In the genomic region with DNA sequence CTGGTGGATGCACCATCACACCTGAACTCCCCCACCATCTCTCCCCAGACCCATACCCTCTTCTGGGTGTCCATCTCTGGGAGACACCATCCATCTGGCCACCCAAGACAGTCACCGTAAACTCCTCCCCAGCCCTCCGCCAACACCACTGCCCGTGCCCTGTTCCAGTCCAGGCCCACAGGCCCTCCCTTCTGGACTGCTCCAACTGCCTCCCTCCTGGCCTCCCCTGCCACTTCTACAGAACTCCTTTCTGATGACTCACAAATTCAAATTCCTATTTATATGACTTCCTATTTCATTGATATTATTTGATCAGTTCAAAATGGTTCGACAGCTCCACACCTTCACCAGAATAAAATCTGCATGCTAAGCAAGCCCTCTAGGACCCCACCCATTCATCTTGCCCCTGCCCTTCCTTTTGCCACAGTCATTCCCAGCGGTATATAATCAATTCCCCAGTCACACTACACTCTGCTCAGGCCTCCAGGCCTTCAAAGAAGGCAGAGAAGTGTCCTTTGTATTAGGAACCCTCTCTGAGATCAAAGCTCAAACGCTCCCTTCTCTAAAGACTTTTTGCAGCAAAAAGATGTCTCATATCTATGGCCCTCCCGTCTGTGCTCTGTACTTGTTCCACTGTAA, we compare ENCODE assay signal across 7 cellular contexts. TPM values are rescaled to one million over a fixed set of nuclear protein-coding genes. Genes with fewer than 3 reads are reported as not detected.
DNase-seq lines count a peak whose midpoint lies in the region; ATAC-seq, FAIRE-seq and TF ChIP-seq lines count a peak whose summit lies in the region.

No MANE protein-coding gene starts in this region.

- peaks cover 6% of the 10 kb centered on the region for H3K36me3 ChIP-seq in HUES6 (ENCODE audit: control insufficient read depth, insufficient read depth, low read length)
- peaks cover 24 to 47% of the 10 kb centered on the region in 2 experiments for H3K36me3 ChIP-seq in keratinocyte (ENCODE audit: control insufficient read depth in 2 of 2, extremely low read depth in 1 of 2, insufficient read depth in 2 of 2, low read length in 2 of 2)
- peaks cover 0 to 7% of the 10 kb centered on the region in 2 donors for H3K36me3 ChIP-seq in stomach smooth muscle (ENCODE audit: control insufficient read depth in 2 of 2, insufficient read depth in 2 of 2, low read length in 2 of 2)

- ATAC-seq in activated T-helper 17 cell treated with anti-CD3 and anti-CD28 coated beads, Interleukin-2, amount 50 U/mL, for 72 hours (replicated peaks) = no peak
- ATAC-seq in HG03196 (IDR thresholded peaks at IDR 0.05; ENCODE audit: unreplicated experiment) = no peak
- no peak for ATAC-seq in GM21737 (IDR thresholded peaks at IDR 0.05; ENCODE audit: unreplicated experiment)

- no peaks in the 10 kb centered on the region for H3K9me3 ChIP-seq in HUES6 (ENCODE audit: control insufficient read depth, insufficient read depth, low read depth, low read length)
- no peaks in the 10 kb centered on the region for H3K9me3 ChIP-seq in keratinocyte (ENCODE audit: control insufficient read depth, low read depth, low read length)
- no peaks in the 10 kb centered on the region for H3K9me3 ChIP-seq in stomach smooth muscle (ENCODE audit: control insufficient read depth in 2 of 2, low read length in 2 of 2)

- peaks cover 59% of the 10 kb centered on the region for H3K4me1 Mint-ChIP-seq in activated T-helper 17 cell treated with anti-CD3 and anti-CD28 coated beads, Interleukin-2, amount 50 U/mL, for 72 hours

- H3K4me3 Mint-ChIP-seq in activated T-helper 17 cell treated with anti-CD3 and anti-CD28 coated beads, Interleukin-2, amount 50 U/mL, for 72 hours = peak overlapping the region; percentile 74

- H3K27ac Mint-ChIP-seq in activated T-helper 17 cell treated with anti-CD3 and anti-CD28 coated beads, Interleukin-2, amount 50 U/mL, for 72 hours = peak overlapping the region; percentile 83

- H3K9ac ChIP-seq in HUES6 (ENCODE audit: low read length) = no peak overlapping the region
- no peak overlapping the region for H3K9ac ChIP-seq in keratinocyte (ENCODE audit: control insufficient read depth, extremely low read depth, insufficient read depth, low read length)
- H3K9ac ChIP-seq in stomach smooth muscle (ENCODE audit: low read length in 2 of 2) = peak overlapping the region in 1 of 2 donors; percentile 29

- H3K27ac ChIP-seq in HUES6 (ENCODE audit: low read depth, low read length) = peak overlapping the region; percentile 30; the same call in 1 of the 2 replicates
- peak overlapping the region; percentile 10 for H3K27ac ChIP-seq in keratinocyte (ENCODE audit: control insufficient read depth, insufficient read depth, low read length)
- peak overlapping the region; percentile 77 for H3K27ac ChIP-seq in stomach smooth muscle (ENCODE audit: low read length)

- H3K27me3 Mint-ChIP-seq in activated T-helper 17 cell treated with anti-CD3 and anti-CD28 coated beads, Interleukin-2, amount 50 U/mL, for 72 hours = no peaks in the 10 kb centered on the region

- DNase-seq in keratinocyte (ENCODE audit: low read depth, low spot score) (no peak), AML-193 (lab: John Stamatoyannopoulos, UW) (no peak)

- H4K20me1 ChIP-seq in keratinocyte (ENCODE audit: control insufficient read depth, extremely low read depth, insufficient read depth, low read length) = peaks cover 94% of the 10 kb centered on the region

- peaks cover 75% of the 10 kb centered on the region for H3K4me1 ChIP-seq in HUES6 (ENCODE audit: control insufficient read depth, insufficient read depth, low read length)
- H3K4me1 ChIP-seq in keratinocyte (ENCODE audit: control insufficient read depth, extremely low read depth, insufficient read depth, low read length) = peaks cover 85% of the 10 kb centered on the region
- peaks cover 97% of the 10 kb centered on the region for H3K4me1 ChIP-seq in stomach smooth muscle (ENCODE audit: control insufficient read depth, insufficient read depth, low read length)

- H3K79me2 ChIP-seq in keratinocyte (ENCODE audit: control insufficient read depth, insufficient read depth, low read length) = peaks cover 97% of the 10 kb centered on the region

- dilution Hi-C loops in keratinocyte (cut with MboI; ENCODE audit: extremely low pct_ligation_motif_present, low sequenced_read_pairs) = no loop called here

- no peaks in the 10 kb centered on the region for H3K9me3 Mint-ChIP-seq in activated T-helper 17 cell treated with anti-CD3 and anti-CD28 coated beads, Interleukin-2, amount 50 U/mL, for 72 hours

- peaks cover 97% of the 10 kb centered on the region for H3K36me3 Mint-ChIP-seq in activated T-helper 17 cell treated with anti-CD3 and anti-CD28 coated beads, Interleukin-2, amount 50 U/mL, for 72 hours (ENCODE audit: low read depth)

- FAIRE-seq in keratinocyte (lab: Jason Lieb, UNC) = no peak

- H3K4me2 ChIP-seq in keratinocyte (ENCODE audit: control insufficient read depth, extremely low read depth, insufficient read depth, low read depth, low read length) = peak overlapping the region; percentile 39

- H3K9me1 ChIP-seq in keratinocyte (ENCODE audit: control insufficient read depth, extremely low read depth, insufficient read depth, low read length) = peaks cover 11% of the 10 kb centered on the region

- no peak for TF ChIP-seq CTCF in keratinocyte (optimal IDR thresholded peaks at IDR 0.05 in 1 of 3, IDR thresholded peaks at IDR 0.05 in 1 of 3, conservative IDR thresholded peaks at IDR 0.05 in 1 of 3; ENCODE audit: extremely low read depth in 1 of 3, insufficient read depth in 2 of 3, low read length in 3 of 3)

- H3K27me3 ChIP-seq in HUES6 (ENCODE audit: control insufficient read depth, insufficient read depth, low read length) (no peaks in the 10 kb centered on the region), keratinocyte (ENCODE audit: control insufficient read depth, extremely low read depth, insufficient read depth, low read length) (no peaks in the 10 kb centered on the region), stomach smooth muscle (ENCODE audit: control insufficient read depth in 1 of 2, insufficient read depth in 2 of 2, low read length in 2 of 2) (no peaks in the 10 kb centered on the region)

- H2AFZ ChIP-seq in keratinocyte (ENCODE audit: control insufficient read depth, low read length) = no peak overlapping the region

- no peak overlapping the region for H3K4me3 ChIP-seq in HUES6 (ENCODE audit: low read depth, low read length)
- H3K4me3 ChIP-seq in keratinocyte (ENCODE audit: control insufficient read depth in 2 of 3, extremely low read depth in 1 of 3, insufficient read depth in 2 of 3, low read depth in 1 of 3, low read length in 3 of 3) = no peak overlapping the region
- no peak overlapping the region for H3K4me3 ChIP-seq in stomach smooth muscle (ENCODE audit: low read length in 2 of 2)

RNA-seq across cellular contexts. Expression of gene MYH9, which starts 29.1 kb away (rescaled TPM):
- total RNA-seq in activated T-helper 17 cell treated with anti-CD3 and anti-CD28 coated beads, Interleukin-2, amount 50 U/mL, for 72 hours = 100 to 1,000 TPM; 782 to 800 TPM
- 277 to 489 TPM (median 351 TPM) in 3 replicates for polyA plus RNA-seq in keratinocyte
- polyA plus RNA-seq in keratinocyte (2011; ENCODE audit: low read depth) = 526 TPM
- polyA plus RNA-seq in keratinocyte (2011; cell fraction: cytosol; rRNA removed) = 357 and 388 TPM in 2 replicates
- polyA plus RNA-seq in keratinocyte (2011; cell fraction: nucleus; rRNA removed) = 864 and 995 TPM in 2 replicates
- 168 and 903 TPM in 2 replicates for polyA plus RNA-seq in keratinocyte (2012; ENCODE audit: low replicate concordance)
- polyA minus RNA-seq in keratinocyte = 752 to 1,882 TPM (median 1,066 TPM) in 3 replicates
- 461 TPM for polyA minus RNA-seq in keratinocyte (2011; cell fraction: cytosol; rRNA and poly(A)+ RNA removed)
- 623 and 1,627 TPM in 2 replicates for polyA minus RNA-seq in keratinocyte (2011; cell fraction: nucleus; rRNA and poly(A)+ RNA removed)

Comparison
In these comparisons a context has a peak if more than half of its experiments do, and no peak if none do; other contexts are left out.
1. H3K27ac ChIP-seq: peak in every context shown above with its lines; median percentile 77 in stomach smooth muscle; 30 in HUES6; 10 in keratinocyte.